ENCODE assay signal across 8 cellular contexts in genomic region chr13:31797154-31797775, GRCh38. TPM values are rescaled to one million over a fixed set of nuclear protein-coding genes. Genes with fewer than 3 reads are reported as not detected.
A peak's percentile ranks its signal among the peaks of the same experiment; 100 is the strongest.
DNase-seq lines count a peak whose midpoint lies in the region; ATAC-seq, FAIRE-seq and TF ChIP-seq lines count a peak whose summit lies in the region.

No MANE protein-coding gene starts in this region.

- no peaks in the 10 kb centered on the region for H3K4me1 ChIP-seq in HepG2 (ENCODE audit: insufficient read depth, low read length)

- 2% methylated on average over 7 of the region's 7 CpGs for WGBS in HepG2 (ENCODE audit: low lambda C conversion rate)

- no TSS peak for BruUV-seq in HepG2 (replicated peaks; lab: Mats Ljungman, UMichigan)

- FAIRE-seq in HepG2 (lab: Jason Lieb, UNC): peak; percentile 30

- TF ChIP-seq CTCF in AG09319 (IDR thresholded peaks at IDR 0.05; ENCODE audit: low read depth, low read length): peak; percentile 54
- peak; percentile 45 for TF ChIP-seq CTCF in astrocyte of the cerebellum (IDR thresholded peaks at IDR 0.05; ENCODE audit: low read depth, low read length, missing control alignments)
- TF ChIP-seq CTCF in HepG2 (CRISPR knock-in tag; IDR thresholded peaks at IDR 0.05): peak; percentile 40

- H3K4me3 ChIP-seq in astrocyte of the cerebellum (ENCODE audit: low read depth, low read length): no peak overlapping the region
- H3K4me3 ChIP-seq in HepG2 (replicated peaks in 1 of 3; ENCODE audit: insufficient read depth in 1 of 3, low read depth in 2 of 3, low read length in 3 of 3): no peak overlapping the region

- in situ Hi-C loops in astrocyte of the cerebellum (cut with HindIII; ENCODE audit: low sequenced_read_pairs): no loop called here
- in situ Hi-C loops in HepG2 (cut with HindIII; ENCODE audit: extremely low pct_ligation_motif_present, low pct_unique_long_range_greater_than_20kb): no loop called here

- H3K4me2 ChIP-seq in HepG2 (ENCODE audit: low read depth, low read length): no peak overlapping the region

- no peaks in the 10 kb centered on the region for H4K20me1 ChIP-seq in HepG2 (ENCODE audit: insufficient read depth, low read length)

- no peak for TF ChIP-seq POLR2A in HepG2 (IDR thresholded peaks at IDR 0.05; ENCODE audit: insufficient read depth in 1 of 2, low read depth in 2 of 2, low read length in 2 of 2)

- CTCF ChIA-PET in HepG2 (lab: Yijun Ruan, JAX; ENCODE audit: low intra/inter-chr PET ratio, low total read pairs): no interaction called here

- intact Hi-C loops in HepG2 (cut with micrococcal nuclease; ENCODE audit: unreplicated experiment): no loop called here

- no peaks in the 10 kb centered on the region for H3K79me2 ChIP-seq in HepG2 (ENCODE audit: insufficient read depth, low read length)

- H3K27me3 ChIP-seq in HepG2 (ENCODE audit: control insufficient read depth in 1 of 2, insufficient read depth in 2 of 2, low read length in 2 of 2): peaks cover 0 to 2% of the 10 kb centered on the region in 2 experiments; a peak in 1 of 5 replicates

- H3K36me3 ChIP-seq in HepG2 (replicated peaks in 1 of 2; ENCODE audit: control insufficient read depth in 1 of 2, insufficient read depth in 2 of 2, low read length in 2 of 2): no peaks in the 10 kb centered on the region

- TF ChIP-seq RAD21 in Ishikawa (IDR thresholded peaks at IDR 0.05; ENCODE audit: low read depth) (peak; percentile 34), HepG2 (CRISPR knock-in tag; IDR thresholded peaks at IDR 0.05) (no peak)

- no peak for DNase-seq in AG09319 (ENCODE audit: extremely low read depth, low read depth)
- peak; percentile 37 for DNase-seq in astrocyte of the cerebellum (ENCODE audit: low read depth)
- peak; percentile 3 for DNase-seq in HepG2 (ENCODE audit: low spot score)
- no peak for DNase-seq in ureter (ENCODE audit: low spot score)

- TF ChIP-seq EP300 in Ishikawa (IDR thresholded peaks at IDR 0.05; ENCODE audit: borderline replicate concordance) (no peak), HepG2 (IDR thresholded peaks at IDR 0.05; ENCODE audit: low read depth in 2 of 2, low read length in 2 of 2) (no peak), HepG2 (CRISPR knock-in tag; IDR thresholded peaks at IDR 0.05; ENCODE audit: borderline replicate concordance) (no peak)

- no peaks in the 10 kb centered on the region for H3K9me3 ChIP-seq in HepG2 (ENCODE audit: low read length)

- ATAC-seq in HepG2: peak; percentile 43; the same call in 2 of the 3 replicates
- ATAC-seq in GM19023 (IDR thresholded peaks at IDR 0.05; ENCODE audit: unreplicated experiment): no peak
- ATAC-seq in GM21825 (IDR thresholded peaks at IDR 0.05; ENCODE audit: unreplicated experiment): no peak
- no peak for ATAC-seq in GM21576 (IDR thresholded peaks at IDR 0.05; ENCODE audit: unreplicated experiment)

- POLR2A ChIA-PET in HepG2 (lab: Yijun Ruan, JAX): no interaction called here

- H2AFZ ChIP-seq in HepG2 (ENCODE audit: low read length): no peak overlapping the region

- H3K27ac ChIP-seq in HepG2 (ENCODE audit: extremely low read length, insufficient read depth, low read length): no peak overlapping the region

- H3K9ac ChIP-seq in HepG2 (ENCODE audit: insufficient read depth, low read depth, low read length): no peak overlapping the region

TF ChIP-seq in Ishikawa, 13 proteins besides CTCF, POLR2A, EP300 and RAD21 (continues in another document):
- TF ChIP-seq MAX (IDR thresholded peaks at IDR 0.05) (no peak), NFIC (IDR thresholded peaks at IDR 0.05) (no peak), REST (IDR thresholded peaks at IDR 0.05; ENCODE audit: low read depth) (no peak), ZBTB7A (IDR thresholded peaks at IDR 0.05; ENCODE audit: low read depth) (no peak), FOXM1 (IDR thresholded peaks at IDR 0.05; ENCODE audit: borderline replicate concordance, low read depth) (no peak), CEBPB (IDR thresholded peaks at IDR 0.05) (no peak)

TF ChIP-seq in HepG2, 621 proteins besides CTCF, POLR2A, EP300 and RAD21 (continues in another document):
- TF ChIP-seq POLR2G (IDR thresholded peaks at IDR 0.05; ENCODE audit: low read depth, low read length): no peak
- no peak for TF ChIP-seq ZGPAT (CRISPR knock-in tag; IDR thresholded peaks at IDR 0.05)
- TF ChIP-seq AKAP8 (CRISPR knock-in tag; IDR thresholded peaks at IDR 0.05): no peak
- no peak for TF ChIP-seq ZNF225 (CRISPR knock-in tag; IDR thresholded peaks at IDR 0.05)
- TF ChIP-seq ELF1 (CRISPR knock-in tag; IDR thresholded peaks at IDR 0.05): 0 out of 2 replicates have a peak, but pooled peaks have one; percentile 38
- TF ChIP-seq GMEB1 (CRISPR knock-in tag; IDR thresholded peaks at IDR 0.05; ENCODE audit: borderline replicate concordance): no peak
- no peak for TF ChIP-seq THAP9 (CRISPR knock-in tag; IDR thresholded peaks at IDR 0.05; ENCODE audit: borderline replicate concordance)
- no peak for TF ChIP-seq ZNF138 (CRISPR knock-in tag; IDR thresholded peaks at IDR 0.05; ENCODE audit: low read depth)
- no peak for TF ChIP-seq ZNF850 (CRISPR knock-in tag; conservative IDR thresholded peaks at IDR 0.05)
- no peak for TF ChIP-seq CCDC6 (CRISPR knock-in tag; IDR thresholded peaks at IDR 0.05)
- no peak for TF ChIP-seq RBM22 (optimal IDR thresholded peaks at IDR 0.05; ENCODE audit: low read length)
- no peak for TF ChIP-seq KLF9 (CRISPR knock-in tag; IDR thresholded peaks at IDR 0.05; ENCODE audit: low read depth)

RNA-seq across cellular contexts. Expression of gene RXFP2, which starts 57.9 kb away (rescaled TPM):
- total RNA-seq in HepG2 (2016; rRNA removed; fragmentation: Illumina TruSeq; extraction: Trizol) (not detected in 2 replicates), ureter (not detected)
- not detected in 2 replicates for total RNA-seq in HepG2 (2016; cell fraction: cytosol; rRNA removed; fragmentation: Illumina TruSeq; extraction: Trizol; ENCODE audit: low read depth)
- total RNA-seq in HepG2 (2016; cell fraction: insoluble cytoplasmic fraction; rRNA removed; fragmentation: Illumina TruSeq; extraction: Trizol): not detected in 2 replicates
- total RNA-seq in HepG2 (2016; cell fraction: membrane; rRNA removed; fragmentation: Illumina TruSeq; extraction: Trizol): not detected in 2 replicates
- not detected in 2 replicates for total RNA-seq in HepG2 (2016; cell fraction: nucleus; rRNA removed; fragmentation: Illumina TruSeq; extraction: Trizol)
- not detected in 2 replicates for polyA plus RNA-seq in HepG2 (2011; rRNA removed)
- not detected in 2 replicates for polyA plus RNA-seq in HepG2 (2011; cell fraction: cytosol; rRNA removed)
- not detected in 2 replicates for polyA plus RNA-seq in HepG2 (2011; cell fraction: nucleus; rRNA removed)
- not detected in 2 replicates for polyA plus RNA-seq in HepG2 (2012)
- not detected in 2 replicates for polyA plus RNA-seq in HepG2 (2016; cell fraction: cytosol; fragmentation: Illumina TruSeq; extraction: Trizol; ENCODE audit: low read depth)
- not detected in 2 replicates for polyA plus RNA-seq in HepG2 (2016; cell fraction: insoluble cytoplasmic fraction; fragmentation: Illumina TruSeq; extraction: Trizol; ENCODE audit: low read depth)
- not detected in 2 replicates for polyA plus RNA-seq in HepG2 (2016; cell fraction: membrane; fragmentation: Illumina TruSeq; extraction: Trizol; ENCODE audit: low read depth)
- polyA plus RNA-seq in HepG2 (2016; cell fraction: nucleus; fragmentation: Illumina TruSeq; extraction: Trizol; ENCODE audit: insufficient read depth, low read depth): not detected in 2 replicates
- polyA minus RNA-seq in HepG2 (2011; rRNA and poly(A)+ RNA removed; ENCODE audit: low replicate concordance): not detected in 2 replicates
- not detected in 2 replicates for polyA minus RNA-seq in HepG2 (2011; cell fraction: cytosol; rRNA and poly(A)+ RNA removed)
- polyA minus RNA-seq in HepG2 (2011; cell fraction: nucleus; rRNA and poly(A)+ RNA removed): not detected in 2 replicates

Comparison
In these comparisons a context has a peak if more than half of its experiments do, and no peak if none do; other contexts are left out.
1. DNase-seq: peak in astrocyte of the cerebellum (single experiment) and HepG2 (single experiment); none in AG09319 (single experiment) and ureter (single experiment).
2. Peak in every context shown above with its lines, with median percentiles within 50 percentile points of each other: CTCF ChIP-seq.